ENCODE assay signal across 1 cellular context in the genomic region with DNA sequence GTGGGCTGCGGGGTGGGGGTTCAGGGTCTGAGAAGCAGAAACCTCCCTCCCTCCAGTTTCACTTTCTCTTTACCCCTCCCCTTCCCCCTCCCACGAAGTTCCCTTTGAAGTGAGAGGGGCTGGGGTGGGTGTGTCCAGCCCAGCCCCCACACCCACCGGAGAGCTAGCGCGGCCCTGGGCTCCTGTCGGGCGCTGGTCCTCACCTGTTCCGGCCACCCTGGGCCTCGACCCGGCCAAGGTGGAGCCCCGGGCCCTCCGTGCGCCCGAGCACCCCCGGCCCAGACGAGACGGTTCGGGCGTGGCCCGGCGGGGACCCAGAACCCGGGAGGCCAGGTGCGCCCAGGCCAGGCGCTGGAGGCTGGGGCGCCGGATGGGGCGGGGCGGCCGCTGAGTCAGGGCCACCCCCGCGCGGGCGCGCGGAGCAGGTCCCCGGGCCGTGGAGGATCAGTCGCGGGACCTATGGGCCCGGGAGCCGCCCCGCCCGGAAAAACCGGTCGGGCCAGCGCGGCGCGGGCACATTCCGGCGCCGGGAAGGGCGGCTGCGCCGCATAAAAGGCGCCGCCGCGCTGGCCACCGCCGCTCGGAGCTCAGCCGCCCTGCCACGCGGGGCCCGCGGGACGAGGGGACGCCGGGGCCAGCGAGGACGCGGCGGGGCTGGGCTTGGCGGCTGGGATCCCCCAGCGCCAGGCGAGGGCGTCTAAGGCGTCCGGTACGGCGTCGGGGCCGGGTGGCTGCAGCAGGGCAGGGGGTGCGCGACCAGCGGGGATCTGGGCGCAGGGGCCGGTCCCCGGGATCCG.
TF ChIP-seq lines count a peak whose summit lies in the region.

No MANE protein-coding gene starts in this region.

TF ChIP-seq in SK-N-SH, 30 proteins besides CTCF, POLR2A, EP300 and RAD21 (continued from another document):
- TF ChIP-seq, protein P1, sequence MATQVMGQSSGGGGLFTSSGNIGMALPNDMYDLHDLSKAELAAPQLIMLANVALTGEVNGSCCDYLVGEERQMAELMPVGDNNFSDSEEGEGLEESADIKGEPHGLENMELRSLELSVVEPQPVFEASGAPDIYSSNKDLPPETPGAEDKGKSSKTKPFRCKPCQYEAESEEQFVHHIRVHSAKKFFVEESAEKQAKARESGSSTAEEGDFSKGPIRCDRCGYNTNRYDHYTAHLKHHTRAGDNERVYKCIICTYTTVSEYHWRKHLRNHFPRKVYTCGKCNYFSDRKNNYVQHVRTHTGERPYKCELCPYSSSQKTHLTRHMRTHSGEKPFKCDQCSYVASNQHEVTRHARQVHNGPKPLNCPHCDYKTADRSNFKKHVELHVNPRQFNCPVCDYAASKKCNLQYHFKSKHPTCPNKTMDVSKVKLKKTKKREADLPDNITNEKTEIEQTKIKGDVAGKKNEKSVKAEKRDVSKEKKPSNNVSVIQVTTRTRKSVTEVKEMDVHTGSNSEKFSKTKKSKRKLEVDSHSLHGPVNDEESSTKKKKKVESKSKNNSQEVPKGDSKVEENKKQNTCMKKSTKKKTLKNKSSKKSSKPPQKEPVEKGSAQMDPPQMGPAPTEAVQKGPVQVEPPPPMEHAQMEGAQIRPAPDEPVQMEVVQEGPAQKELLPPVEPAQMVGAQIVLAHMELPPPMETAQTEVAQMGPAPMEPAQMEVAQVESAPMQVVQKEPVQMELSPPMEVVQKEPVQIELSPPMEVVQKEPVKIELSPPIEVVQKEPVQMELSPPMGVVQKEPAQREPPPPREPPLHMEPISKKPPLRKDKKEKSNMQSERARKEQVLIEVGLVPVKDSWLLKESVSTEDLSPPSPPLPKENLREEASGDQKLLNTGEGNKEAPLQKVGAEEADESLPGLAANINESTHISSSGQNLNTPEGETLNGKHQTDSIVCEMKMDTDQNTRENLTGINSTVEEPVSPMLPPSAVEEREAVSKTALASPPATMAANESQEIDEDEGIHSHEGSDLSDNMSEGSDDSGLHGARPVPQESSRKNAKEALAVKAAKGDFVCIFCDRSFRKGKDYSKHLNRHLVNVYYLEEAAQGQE (IDR thresholded peaks at IDR 0.05; ENCODE audit: low read depth, low read length): no peak
- TF ChIP-seq MXI1 (IDR thresholded peaks at IDR 0.05; ENCODE audit: low read depth, low read length): no peak
- no peak for TF ChIP-seq FOXJ3 (CRISPR knock-in tag; IDR thresholded peaks at IDR 0.05)
- TF ChIP-seq TAF1 (IDR thresholded peaks at IDR 0.05; ENCODE audit: borderline replicate concordance, low read depth, low read length): no peak
- no peak for TF ChIP-seq JUND (IDR thresholded peaks at IDR 0.05)
- TF ChIP-seq RCOR1 (IDR thresholded peaks at IDR 0.05; ENCODE audit: low read length): no peak
- TF ChIP-seq CHD2 (IDR thresholded peaks at IDR 0.05; ENCODE audit: low read length, partially characterized antibody): no peak
- TF ChIP-seq TCF12 (IDR thresholded peaks at IDR 0.05): no peak
- TF ChIP-seq ELF1 (IDR thresholded peaks at IDR 0.05): no peak
